8 cellular contexts compared by ENCODE assay signal in the genomic region with DNA sequence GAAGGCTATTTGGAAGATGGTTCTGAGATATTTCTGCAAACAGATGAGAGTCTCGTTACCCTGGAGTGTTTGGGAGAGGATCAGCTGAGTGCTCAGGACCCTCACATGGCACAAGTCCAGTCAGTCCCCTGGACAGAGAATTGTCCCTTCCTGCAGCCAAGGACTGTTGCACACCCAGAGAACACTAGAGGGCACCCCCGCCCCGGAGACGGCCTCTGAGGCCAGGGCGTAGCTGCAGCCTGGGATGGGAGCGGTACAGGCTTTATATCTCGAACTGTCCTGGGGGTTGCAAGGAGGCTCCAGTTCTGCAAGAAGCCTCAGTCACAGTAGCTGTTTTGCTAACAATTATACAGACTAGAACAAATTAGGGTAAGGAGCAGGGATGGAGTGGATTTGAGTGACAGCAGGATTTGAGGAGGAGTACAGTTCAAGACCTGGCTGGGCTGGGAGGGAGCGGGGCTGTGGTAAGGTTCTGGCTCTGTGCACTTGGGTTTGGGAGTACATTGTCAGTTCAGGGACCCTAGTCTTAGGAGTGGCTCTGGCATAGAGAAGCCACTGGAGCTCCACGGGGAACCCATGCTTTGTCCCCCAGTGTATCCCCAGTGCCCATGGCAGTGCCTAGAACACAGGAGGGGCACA.
DNase-seq lines count a peak whose midpoint lies in the region; ATAC-seq, FAIRE-seq and TF ChIP-seq lines count a peak whose summit lies in the region.

No MANE protein-coding gene starts in this region.

- H2AK5ac ChIP-seq in IMR-90 (ENCODE audit: low read depth, low read length): peak overlapping the region; percentile 99

- H3K23ac ChIP-seq in IMR-90 (ENCODE audit: low read depth, low read length): peak overlapping the region; percentile 96

- dilution Hi-C loops in IMR-90 (cut with HindIII; ENCODE audit: low sequenced_read_pairs, unreplicated experiment): no loop called here

- peak overlapping the region; percentile 12 for H2AFZ ChIP-seq in IMR-90 (replicated peaks; ENCODE audit: low read length, poor library complexity)
- H2AFZ ChIP-seq in OCI-LY1 (ENCODE audit: low read length): no peak overlapping the region
- H2AFZ ChIP-seq in astrocyte (ENCODE audit: low read depth, low read length): no peak overlapping the region

- H4K8ac ChIP-seq in IMR-90 (ENCODE audit: low read depth in 2 of 2, low read length in 2 of 2): peak overlapping the region; percentile 84 to 96

- peak overlapping the region; percentile 80 for H2AK9ac ChIP-seq in IMR-90 (replicated peaks; ENCODE audit: low read depth, low read length, poor library complexity)

- H2BK5ac ChIP-seq in IMR-90 (ENCODE audit: low read depth, low read length, poor library complexity, severe bottlenecking): peak overlapping the region; percentile 92

- H3K9me3 ChIP-seq in IMR-90 (ENCODE audit: control insufficient read depth, insufficient read depth, low read length): no peaks in the 10 kb centered on the region
- no peaks in the 10 kb centered on the region for H3K9me3 ChIP-seq in OCI-LY1 (ENCODE audit: low read length)
- H3K9me3 ChIP-seq in astrocyte (ENCODE audit: insufficient read depth, low read depth, low read length): peaks cover 5% of the 10 kb centered on the region

- TF ChIP-seq POLR2A in IMR-90 (IDR thresholded peaks at IDR 0.05; ENCODE audit: low read depth, low read length): peak; percentile 45; the same call in 1 of the 2 replicates

- H4K20me1 ChIP-seq in IMR-90 (ENCODE audit: insufficient read depth, low read length) (no peaks in the 10 kb centered on the region), OCI-LY1 (ENCODE audit: insufficient read depth, low read length) (no peaks in the 10 kb centered on the region), astrocyte (ENCODE audit: insufficient read depth, low read length) (no peaks in the 10 kb centered on the region)

- H2BK15ac ChIP-seq in IMR-90 (ENCODE audit: low read depth, low read length): peak overlapping the region; percentile 97; the same call in 2 of the 3 replicates

- H3K4me3 Mint-ChIP-seq in activated CD4-positive, alpha-beta T cell treated with anti-CD3 and anti-CD28 coated beads for 36 hours: no peak overlapping the region
- no peak overlapping the region for H3K4me3 Mint-ChIP-seq in astrocyte (ENCODE audit: unreplicated experiment)

- DNase-seq in activated CD4-positive, alpha-beta T cell treated with anti-CD3 and anti-CD28 coated beads for 36 hours: peak; percentile 69
- DNase-seq in activated CD4-positive, alpha-beta T cell treated with anti-CD3 and anti-CD28 coated beads for 1 hour: no peak
- peak; percentile 61 for DNase-seq in IMR-90
- peak; percentile 34 for DNase-seq in astrocyte (ENCODE audit: low read depth)
- peak; percentile 79 for DNase-seq in hepatic stellate cell (ENCODE audit: low spot score)
- peak; percentile 90 for DNase-seq in sciatic nerve (ENCODE audit: low spot score)
- DNase-seq in NK-92 treated with Interleukin-12 subunit alpha and Interleukin-12 subunit beta, amount 100 ng/mL, for 24 hours (lab: John Stamatoyannopoulos, UW): no peak

- intact Hi-C loops in activated CD4-positive, alpha-beta T cell treated with anti-CD3 and anti-CD28 coated beads for 36 hours (cut with DNase I, micrococcal nuclease): loop anchor here (1.0 to 5.0 kb wide), 4 partner anchors 50 to 71 kb away; no protein-coding TSS in a partner anchor
- intact Hi-C loops in IMR-90 (cut with micrococcal nuclease): loop anchor here (1.0 to 10.0 kb wide), 3 partner anchors 50 to 222 kb away; no protein-coding TSS in a partner anchor
- intact Hi-C loops in sciatic nerve (cut with DNase I): loop anchor here (5.0 kb wide), 3 partner anchors 50 to 1405 kb away; no protein-coding TSS in a partner anchor

- no peaks in the 10 kb centered on the region for H3F3A ChIP-seq in OCI-LY1 (ENCODE audit: insufficient read depth, low read length)

- no peak for FAIRE-seq in astrocyte (lab: Jason Lieb, UNC)

- H2BK20ac ChIP-seq in IMR-90 (ENCODE audit: low read depth, low read length): peak overlapping the region; percentile 93

- CTCF ChIA-PET in activated CD4-positive, alpha-beta T cell treated with anti-CD3 and anti-CD28 coated beads for 36 hours (lab: Charles Lee): interaction anchor here (0.6 to 3.9 kb wide), 18 partner anchors 9 to 813 kb away, joined by 3 to 30 read pairs (median 3); no protein-coding TSS in a partner anchor
- CTCF ChIA-PET in IMR-90 (lab: Yijun Ruan, JAX): interaction anchor here (0.5 to 2.6 kb wide), 15 partner anchors 9 to 1396 kb away, joined by 3 to 13 read pairs (median 5); no protein-coding TSS in a partner anchor

- H3K56ac ChIP-seq in IMR-90 (ENCODE audit: extremely low read depth, insufficient read depth, low read length): peak overlapping the region; percentile 79; the same call in 1 of the 2 replicates

- H3K4me2 ChIP-seq in IMR-90 (ENCODE audit: low read depth, low read length): no peak overlapping the region
- no peak overlapping the region for H3K4me2 ChIP-seq in OCI-LY1 (ENCODE audit: low read length)
- peak overlapping the region; percentile 13 for H3K4me2 ChIP-seq in astrocyte (ENCODE audit: low read length)

- BruUV-seq in IMR-90 (replicated peaks; lab: Mats Ljungman, UMichigan): no TSS peak

- peak overlapping the region; percentile 83 for H3K18ac ChIP-seq in IMR-90 (ENCODE audit: low read depth, low read length)

- H3K9ac ChIP-seq in IMR-90 (ENCODE audit: low read depth, low read length) (peak overlapping the region; percentile 78), OCI-LY1 (ENCODE audit: low read length) (no peak overlapping the region), astrocyte (ENCODE audit: low read length) (peak overlapping the region; percentile 55)

- H3K79me2 ChIP-seq in OCI-LY1 (ENCODE audit: insufficient read depth, low read length) (no peaks in the 10 kb centered on the region), astrocyte (ENCODE audit: insufficient read depth, low read length) (no peaks in the 10 kb centered on the region)

- peaks cover 16% of the 10 kb centered on the region for H3K9me1 ChIP-seq in IMR-90 (ENCODE audit: insufficient read depth, low read length)

- TF ChIP-seq RAD21 in IMR-90 (IDR thresholded peaks at IDR 0.05; ENCODE audit: low read length): peak; percentile 97

- H3K27ac Mint-ChIP-seq in activated CD4-positive, alpha-beta T cell treated with anti-CD3 and anti-CD28 coated beads for 36 hours: no peak overlapping the region
- H3K27ac Mint-ChIP-seq in astrocyte (ENCODE audit: unreplicated experiment): peak overlapping the region; percentile 59

- peak; percentile 90 for TF ChIP-seq CTCF in IMR-90 (conservative IDR thresholded peaks at IDR 0.05; ENCODE audit: low read depth, low read length)
- TF ChIP-seq CTCF in OCI-LY1 (IDR thresholded peaks at IDR 0.05; ENCODE audit: low read length): peak; percentile 79
- TF ChIP-seq CTCF in astrocyte (IDR thresholded peaks at IDR 0.05; ENCODE audit: insufficient read depth, low read depth, low read length): peak; percentile 89

- no peaks in the 10 kb centered on the region for H3K9me2 ChIP-seq in OCI-LY1 (ENCODE audit: low read depth, low read length)

- H3K36me3 Mint-ChIP-seq in activated CD4-positive, alpha-beta T cell treated with anti-CD3 and anti-CD28 coated beads for 36 hours (ENCODE audit: low read depth): no peaks in the 10 kb centered on the region
- peaks cover 42% of the 10 kb centered on the region for H3K36me3 Mint-ChIP-seq in astrocyte (ENCODE audit: low read depth, unreplicated experiment)

- POLR2A ChIA-PET in activated CD4-positive, alpha-beta T cell treated with anti-CD3 and anti-CD28 coated beads for 36 hours (lab: Charles Lee): no interaction called here
- POLR2A ChIA-PET in IMR-90 (lab: Charles Lee; ENCODE audit: unreplicated experiment): interaction anchor here (0.7 kb wide), 1 partner anchor 34 kb away, joined by 8 read pairs; no protein-coding TSS in a partner anchor

- peaks cover 12 to 65% of the 10 kb centered on the region in 2 experiments for H3K79me1 ChIP-seq in IMR-90 (ENCODE audit: low read depth in 1 of 2, low read length in 2 of 2)

- H3K27me3 ChIP-seq in IMR-90 (ENCODE audit: control insufficient read depth, insufficient read depth, low read length): no peaks in the 10 kb centered on the region
- H3K27me3 ChIP-seq in OCI-LY1 (ENCODE audit: insufficient read depth, low read length): no peaks in the 10 kb centered on the region
- no peaks in the 10 kb centered on the region for H3K27me3 ChIP-seq in astrocyte (ENCODE audit: insufficient read depth, low read length)

- peak overlapping the region; percentile 95 for H3K14ac ChIP-seq in IMR-90 (replicated peaks; ENCODE audit: low read depth, low read length)

- peak; percentile 82 for ATAC-seq in activated CD4-positive, alpha-beta T cell treated with anti-CD3 and anti-CD28 coated beads for 36 hours
- ATAC-seq in IMR-90 (ENCODE audit: low read depth) (peak; percentile 75), sciatic nerve (peak; percentile 92)

- no CpG with 5 or more reads among the region's 9 CpGs for WGBS in IMR-90 (ENCODE audit: extremely low coverage in 2 of 2, insufficient read length in 1 of 2), 2 experiments

- H4K5ac ChIP-seq in IMR-90 (ENCODE audit: low read depth, low read length): peak overlapping the region; percentile 81

- peak overlapping the region; percentile 99 for H3K4ac ChIP-seq in IMR-90 (ENCODE audit: low read depth, low read length)

- in situ Hi-C loops in IMR-90 (cut with MboI; ENCODE audit: low sequenced_read_pairs): no loop called here

- H3K4me3 ChIP-seq in IMR-90 (ENCODE audit: insufficient read depth, low read depth, low read length) (no peak overlapping the region), OCI-LY1 (ENCODE audit: low read depth, low read length, poor library complexity, severe bottlenecking) (no peak overlapping the region), astrocyte (ENCODE audit: insufficient read depth, low read depth, low read length) (no peak overlapping the region)

- peak overlapping the region; percentile 99 for H4K91ac ChIP-seq in IMR-90 (ENCODE audit: insufficient read depth, low read depth, low read length)

- H3K27ac ChIP-seq in IMR-90 (ENCODE audit: insufficient read depth, low read length): peak overlapping the region; percentile 90
- H3K27ac ChIP-seq in OCI-LY1 (ENCODE audit: low read depth, low read length, poor library complexity, severe bottlenecking): no peak overlapping the region
- peak overlapping the region; percentile 31 for H3K27ac ChIP-seq in astrocyte (ENCODE audit: low read depth, low read length)

- H3K4me1 Mint-ChIP-seq in activated CD4-positive, alpha-beta T cell treated with anti-CD3 and anti-CD28 coated beads for 36 hours: no peaks in the 10 kb centered on the region
- H3K4me1 Mint-ChIP-seq in astrocyte (ENCODE audit: low read depth, unreplicated experiment): peaks cover 19% of the 10 kb centered on the region

- peaks cover 4% of the 10 kb centered on the region for H3K9me3 Mint-ChIP-seq in activated CD4-positive, alpha-beta T cell treated with anti-CD3 and anti-CD28 coated beads for 36 hours (ENCODE audit: low read depth)
- peaks cover 7% of the 10 kb centered on the region for H3K9me3 Mint-ChIP-seq in astrocyte (ENCODE audit: unreplicated experiment)

- peaks cover 15% of the 10 kb centered on the region for H3K4me1 ChIP-seq in IMR-90 (ENCODE audit: control insufficient read depth, insufficient read depth, low read length)
- H3K4me1 ChIP-seq in OCI-LY1 (ENCODE audit: insufficient read depth, low read length, severe bottlenecking): no peaks in the 10 kb centered on the region
- H3K4me1 ChIP-seq in astrocyte (ENCODE audit: insufficient read depth, low read length): peaks cover 18% of the 10 kb centered on the region

- H3K27me3 Mint-ChIP-seq in activated CD4-positive, alpha-beta T cell treated with anti-CD3 and anti-CD28 coated beads for 36 hours: no peaks in the 10 kb centered on the region
- no peaks in the 10 kb centered on the region for H3K27me3 Mint-ChIP-seq in astrocyte (ENCODE audit: low read depth, unreplicated experiment)

- H3K36me3 ChIP-seq in IMR-90 (ENCODE audit: control insufficient read depth, insufficient read depth, low read length) (peaks cover 78% of the 10 kb centered on the region), OCI-LY1 (ENCODE audit: insufficient read depth, low read length) (no peaks in the 10 kb centered on the region), astrocyte (ENCODE audit: insufficient read depth, low read length) (peaks cover 23% of the 10 kb centered on the region)

- peak overlapping the region; percentile 97 for H2BK120ac ChIP-seq in IMR-90 (ENCODE audit: low read depth, low read length)

Comparison
In these comparisons a context has a peak if more than half of its experiments do, and no peak if none do; other contexts are left out.
1. DNase-seq: peak in activated CD4-positive, alpha-beta T cell treated with anti-CD3 and anti-CD28 coated beads for 36 hours (single experiment), IMR-90 (single experiment), astrocyte (single experiment), hepatic stellate cell (single experiment) and sciatic nerve (single experiment); none in activated CD4-positive, alpha-beta T cell treated with anti-CD3 and anti-CD28 coated beads for 1 hour (single experiment) and NK-92 treated with Interleukin-12 subunit alpha and Interleukin-12 subunit beta, amount 100 ng/mL, for 24 hours (single experiment).
2. Peak in every context shown above with its lines, with median percentiles within 50 percentile points of each other: ATAC-seq and CTCF ChIP-seq.